In the genomic region with DNA sequence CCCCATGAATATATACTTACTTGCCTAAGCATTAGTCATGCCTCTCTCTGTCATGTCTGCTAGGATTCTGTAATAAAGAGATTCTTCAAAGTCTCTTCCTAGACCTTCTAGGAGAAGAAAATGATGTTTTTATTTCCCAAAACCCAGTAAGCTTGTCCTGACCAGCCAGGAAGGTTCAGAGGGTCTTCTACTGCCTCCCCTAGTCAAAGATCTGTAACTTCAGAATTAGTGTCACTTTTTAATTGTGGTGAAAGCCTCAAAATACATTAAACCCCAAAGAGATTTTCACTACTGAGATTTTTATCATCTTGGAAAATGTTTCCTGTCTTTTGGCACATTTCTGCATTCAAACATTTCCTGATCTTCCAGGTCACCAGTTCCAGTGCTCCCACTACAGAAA, we compare ENCODE assay signal across 18 cellular contexts.
DNase-seq lines count a peak whose midpoint lies in the region; ATAC-seq, FAIRE-seq and TF ChIP-seq lines count a peak whose summit lies in the region.
"Had no signal": no experiment of that assay in that cellular context is flagged by ENCODE, and none has a peak within 500 bp of the region (broad histone marks: within the 10 kb centered on the region; RNA-seq: fewer than 3 reads in every experiment).

No MANE protein-coding gene starts in this region.

- H3K9me2 ChIP-seq in Loucy (replicated peaks; ENCODE audit: low read depth, low read length) = no peaks in the 10 kb centered on the region

- H3F3A ChIP-seq in Loucy (ENCODE audit: low read depth) = no peaks in the 10 kb centered on the region

- RAD21 ChIA-PET in GM12878 (lab: Charles Lee; ENCODE audit: unreplicated experiment) = interaction anchor here (0.7 to 3.6 kb wide), 12 partner anchors 10 to 326 kb away, joined by 3 to 28 read pairs (median 4); no protein-coding TSS in a partner anchor

- BruUV-seq in A673 (replicated peaks; lab: Mats Ljungman, UMichigan) (no TSS peak), GM12878 (replicated peaks; lab: Mats Ljungman, UMichigan) (no TSS peak)

- TF ChIP-seq RAD21 in GM12878 (IDR thresholded peaks at IDR 0.05; ENCODE audit: insufficient read depth, low read depth, low read length) = peak; percentile 75

- TF ChIP-seq EP300 in GM12878 (IDR thresholded peaks at IDR 0.05; ENCODE audit: borderline replicate concordance in 1 of 2, control insufficient read depth in 1 of 2, low read depth in 2 of 2, low read length in 2 of 2) = no peak

- peak; percentile 41 for DNase-seq in A673 (ENCODE audit: low spot score)
- no peak for DNase-seq in GM12878 (ENCODE audit: low read depth, low spot score)
- DNase-seq in fibroblast of mammary gland (ENCODE audit: low read depth) = peak; percentile 12
- no peak for DNase-seq in activated naive CD4-positive, alpha-beta T cell (lab: John Stamatoyannopoulos, UW)
- no peak for DNase-seq in SIG-M5 (lab: John Stamatoyannopoulos, UW)
- DNase-seq in ecto neural progenitor cell (ENCODE audit: low spot score) = no peak
- no peak for DNase-seq in urothelium cell line (ENCODE audit: low spot score)
- DNase-seq: ACHN; activated CD8-positive, alpha-beta memory T cell treated with anti-CD3 and anti-CD28 coated beads for 24 hours; activated naive CD4-positive, alpha-beta T cell treated with Interleukin-2 at 50 U/mL for 16 hours; activated T-cell treated with anti-CD3 and anti-CD28 coated beads, Interleukin-2, amount 50 U/mL, for 24 hours; caudate nucleus; left cardiac atrium; NCI-H146; NCI-H526; posterior cingulate gyrus had no signal

- TF ChIP-seq POLR2A in GM12878 (IDR thresholded peaks at IDR 0.05; ENCODE audit: low read depth, low read length) = no peak

- H2AFZ ChIP-seq in Loucy (ENCODE audit: low read length) (no peak overlapping the region), GM12878 (ENCODE audit: control insufficient read depth, low read depth, low read length) (no peak overlapping the region)

- peaks cover 33% of the 10 kb centered on the region for H3K4me1 ChIP-seq in A673 (ENCODE audit: insufficient read depth, low read length, poor library complexity, severe bottlenecking)
- H3K4me1 ChIP-seq in Loucy (ENCODE audit: insufficient read depth, low read length, poor library complexity, severe bottlenecking) = no peaks in the 10 kb centered on the region
- H3K4me1 ChIP-seq in GM12878 (ENCODE audit: control insufficient read depth, insufficient read depth, low read length) = peaks cover 5% of the 10 kb centered on the region
- H3K4me1 ChIP-seq: BLaER1 had no signal

- intact Hi-C loops in A673 (cut with micrococcal nuclease; ENCODE audit: unreplicated experiment) (no loop called here), GM12878 (cut with micrococcal nuclease; ENCODE audit: unreplicated experiment) (loop anchor here (1.0 to 2.0 kb wide), 3 partner anchors 27 to 106 kb away; no protein-coding TSS in a partner anchor)

- CTCF ChIA-PET in A673 (lab: Charles Lee) = interaction anchor here (0.7 kb wide), 1 partner anchor 326 kb away, joined by 3 read pairs; no protein-coding TSS in a partner anchor
- CTCF ChIA-PET in GM12878 (lab: Yijun Ruan, JAX) = interaction anchor here (0.7 to 2.8 kb wide), 13 partner anchors 9 to 187 kb away, joined by 3 to 21 read pairs (median 5); no protein-coding TSS in a partner anchor

- no peaks in the 10 kb centered on the region for H3K79me2 ChIP-seq in Loucy (ENCODE audit: insufficient read depth, low read length)
- peaks cover 86% of the 10 kb centered on the region for H3K79me2 ChIP-seq in GM12878 (ENCODE audit: control insufficient read depth, insufficient read depth, low read length)

- TF ChIP-seq CTCF in A673 (conservative IDR thresholded peaks at IDR 0.05; ENCODE audit: low read depth, low read length) = peak; percentile 30; the same call in 1 of the 2 replicates
- TF ChIP-seq CTCF in Loucy (conservative IDR thresholded peaks at IDR 0.05; ENCODE audit: low read length) = peak; percentile 41
- TF ChIP-seq CTCF in GM12878 (IDR thresholded peaks at IDR 0.05 in 2 of 3, conservative IDR thresholded peaks at IDR 0.05 in 1 of 3; ENCODE audit: control insufficient read depth in 2 of 3, extremely low read depth in 1 of 3, insufficient read depth in 1 of 3, low read depth in 3 of 3, low read length in 3 of 3) = peak in 2 of 3 experiments; percentile 18 to 27; a peak in 1 of 6 replicates
- no peak for TF ChIP-seq CTCF in fibroblast of mammary gland (conservative IDR thresholded peaks at IDR 0.05; ENCODE audit: control insufficient read depth, insufficient read depth, low read depth, low read length)

- H3K27ac ChIP-seq in A673 (ENCODE audit: low read depth, low read length, poor library complexity, severe bottlenecking) (no peak overlapping the region), GM12878 (ENCODE audit: control insufficient read depth, insufficient read depth) (peak overlapping the region; percentile 70)
- H3K27ac ChIP-seq: BLaER1 had no signal

- FAIRE-seq in GM12878 (lab: Jason Lieb, UNC) (no peak), urothelium cell line (lab: Jason Lieb, UNC) (no peak)

- H3K27me3 ChIP-seq in A673 (replicated peaks; ENCODE audit: insufficient read depth, low read depth, low read length, poor library complexity) = no peaks in the 10 kb centered on the region
- H3K27me3 ChIP-seq in Loucy (ENCODE audit: insufficient read depth, low read length, poor library complexity, severe bottlenecking) = no peaks in the 10 kb centered on the region
- no peaks in the 10 kb centered on the region for H3K27me3 ChIP-seq in GM12878 (replicated peaks in 1 of 2; ENCODE audit: control insufficient read depth in 2 of 2, insufficient read depth in 2 of 2, low read length in 1 of 2)
- H3K27me3 ChIP-seq: BLaER1 had no signal

- H3K4me3 ChIP-seq in A673 (ENCODE audit: low read depth, low read length, poor library complexity, severe bottlenecking) = no peak overlapping the region
- no peak overlapping the region for H3K4me3 ChIP-seq in Loucy (ENCODE audit: low read length, poor library complexity, severe bottlenecking)
- H3K4me3 ChIP-seq in GM12878 = peak overlapping the region; percentile 32; the same call in 1 of the 2 replicates
- H3K4me3 ChIP-seq in fibroblast of mammary gland (ENCODE audit: control insufficient read depth, low read depth, low read length) = no peak overlapping the region
- H3K4me3 ChIP-seq: BLaER1 had no signal

- peak; percentile 4; the same call in 1 of the 3 replicates for ATAC-seq in GM12878
- ATAC-seq: left cardiac atrium had no signal

- H4K20me1 ChIP-seq in Loucy (ENCODE audit: insufficient read depth, low read length, poor library complexity, severe bottlenecking) (no peaks in the 10 kb centered on the region), GM12878 (ENCODE audit: control insufficient read depth, insufficient read depth) (no peaks in the 10 kb centered on the region)
- H4K20me1 ChIP-seq: BLaER1 had no signal

- in situ Hi-C loops in GM12878 (cut with MboI) = no loop called here

- H3K9me3 ChIP-seq in A673 (ENCODE audit: low read depth, low read length, poor library complexity, severe bottlenecking) = no peaks in the 10 kb centered on the region
- no peaks in the 10 kb centered on the region for H3K9me3 ChIP-seq in Loucy (ENCODE audit: insufficient read depth, low read depth, low read length)
- H3K9me3 ChIP-seq in GM12878 (replicated peaks; ENCODE audit: control insufficient read depth, insufficient read depth, low read length) = no peaks in the 10 kb centered on the region
- H3K9me3 ChIP-seq: BLaER1 had no signal

- SMC1A ChIA-PET in GM12878 (lab: Charles Lee; ENCODE audit: uncharacterized antibody, unreplicated experiment) = interaction anchor here (0.6 to 11.3 kb wide), 14 partner anchors 10 to 129 kb away, joined by 3 to 157 read pairs (median 8); no protein-coding TSS in a partner anchor

- H3K36me3 ChIP-seq in A673 (ENCODE audit: insufficient read depth, low read length, poor library complexity, severe bottlenecking) (no peaks in the 10 kb centered on the region), Loucy (ENCODE audit: insufficient read depth, low read length) (no peaks in the 10 kb centered on the region), GM12878 (ENCODE audit: control insufficient read depth in 2 of 2, insufficient read depth in 2 of 2, low read length in 1 of 2) (no peaks in the 10 kb centered on the region)
- H3K36me3 ChIP-seq: BLaER1 had no signal

- POLR2A ChIA-PET in A673 (lab: Charles Lee; ENCODE audit: low non-redundant PET) (interaction anchor here (0.7 kb wide), 1 partner anchor 82 kb away, joined by 3 read pairs; no protein-coding TSS in a partner anchor), GM12878 (lab: Charles Lee) (interaction anchor here (0.8 to 3.4 kb wide), 4 partner anchors 10 to 23 kb away, joined by 4 to 26 read pairs (median 10); no protein-coding TSS in a partner anchor)

- H3K9ac ChIP-seq in Loucy (ENCODE audit: low read depth, low read length, poor library complexity, severe bottlenecking) (no peak overlapping the region), GM12878 (ENCODE audit: control insufficient read depth, insufficient read depth, low read length) (peak overlapping the region; percentile 46)
- H3K9ac ChIP-seq: BLaER1 had no signal

- H3K4me2 ChIP-seq in Loucy (ENCODE audit: low read depth, low read length, poor library complexity, severe bottlenecking) = no peak overlapping the region
- peak overlapping the region; percentile 67 for H3K4me2 ChIP-seq in GM12878 (ENCODE audit: control insufficient read depth, insufficient read depth)
- H3K4me2 ChIP-seq: BLaER1 had no signal

TF ChIP-seq in GM12878, 131 proteins besides CTCF, POLR2A, EP300 and RAD21 (continues in another document):
- TF ChIP-seq HDAC2 (IDR thresholded peaks at IDR 0.05) (no peak), SIN3A (IDR thresholded peaks at IDR 0.05; ENCODE audit: low read depth, low read length) (no peak), FOXM1 (IDR thresholded peaks at IDR 0.05; ENCODE audit: low read depth, low read length) (0 out of 2 replicates have a peak, but pooled peaks have one; percentile 1), RUNX3 (IDR thresholded peaks at IDR 0.05; ENCODE audit: low read length) (peak; percentile 25; the same call in 1 of the 2 replicates)

Comparison
In these comparisons a context has a peak if more than half of its experiments do, and no peak if none do; other contexts are left out.
1. DNase-seq: peak in A673 (single experiment) and fibroblast of mammary gland (single experiment); none in GM12878 (single experiment), activated naive CD4-positive, alpha-beta T cell (0 of 4), SIG-M5 (single experiment), ecto neural progenitor cell (single experiment) and urothelium cell line (single experiment).